15 cellular contexts compared by ENCODE assay signal in genomic region chr14:60777856-60778578, GRCh38. TPM values are rescaled to one million over a fixed set of nuclear protein-coding genes. Genes with fewer than 3 reads are reported as not detected.
A peak's percentile ranks its signal among the peaks of the same experiment; 100 is the strongest.
DNase-seq lines count a peak whose midpoint lies in the region; ATAC-seq and TF ChIP-seq lines count a peak whose summit lies in the region.
"Had no signal": no experiment of that assay in that cellular context is flagged by ENCODE, and none has a peak within 500 bp of the region (broad histone marks: within the 10 kb centered on the region; RNA-seq: fewer than 3 reads in every experiment).

No MANE protein-coding gene starts in this region.

- H3K9me3 ChIP-seq in MG63, result no peaks in the 10 kb centered on the region

- ATAC-seq in stimulated activated naive CD8-positive, alpha-beta T cell treated with anti-CD3 and anti-CD28 coated beads, Interleukin-15, Interleukin-2, amounts not matched to agents 100 U/mL and 50 U/mL, for 24 hours, result no peak
- ATAC-seq in HG02623 (IDR thresholded peaks at IDR 0.05; ENCODE audit: unreplicated experiment), result no peak
- ATAC-seq: activated naive CD8-positive, alpha-beta T cell treated with anti-CD3 and anti-CD28 coated beads, Interleukin-2, amount 50 U/mL, for 24 hours; GM23338; HepG2; natural killer cell treated with Interleukin-12 subunit alpha and Interleukin-12 subunit beta and Interleukin-15 and Interleukin-18, amount 100 ng/mL, for 72 hours had no signal

- H3K4me3 ChIP-seq in MG63, result no peak overlapping the region
- H3K4me3 ChIP-seq: GM23338 had no signal

- H3K27me3 ChIP-seq in MG63, result no peaks in the 10 kb centered on the region

- no peaks in the 10 kb centered on the region for H3K36me3 ChIP-seq in MG63

- TF ChIP-seq CTCF in AG09319 (IDR thresholded peaks at IDR 0.05; ENCODE audit: low read depth, low read length), result no peak

- DNase-seq in AG09319 (ENCODE audit: extremely low read depth, low read depth) (peak; percentile 60), MG63 (peak; percentile 43), dedifferentiated amniotic fluid mesenchymal stem cell (ENCODE audit: extremely low spot score) (peak; percentile 90), non-pigmented ciliary epithelial cell (ENCODE audit: low read depth) (peak; percentile 76), islet precursor cell (no peak), NOMO-1 (lab: John Stamatoyannopoulos, UW; ENCODE audit: unreplicated experiment in 2 of 2) (no peak)
- no peak for DNase-seq in stimulated activated naive CD8-positive, alpha-beta T cell treated with anti-CD3 and anti-CD28 coated beads, Interleukin-15, Interleukin-2, amounts not matched to agents 100 U/mL and 50 U/mL, for 24 hours
- DNase-seq: activated naive CD8-positive, alpha-beta T cell treated with anti-CD3 and anti-CD28 coated beads, Interleukin-2, amount 50 U/mL, for 24 hours; immature natural killer cell; NCI-H1694; stimulated activated CD4-positive, alpha-beta T cell treated with anti-CD3 and anti-CD28 coated beads, Interleukin-12 subunit alpha, Interleukin-12 subunit beta, amount 100 ng/mL, for 4 hours had no signal

RNA-seq across cellular contexts. Expression of gene MNAT1, which starts 43.5 kb away (rescaled TPM):
- 32.4 and 45.7 TPM in 2 replicates for total RNA-seq in MG63 (2014; rRNA removed; shearing (Covaris generic); ENCODE audit: low replicate concordance)

RNA-seq across cellular contexts. Expression of gene SIX4, which starts 53.9 kb away (rescaled TPM):
- 2.0 and 3.1 TPM in 2 replicates for total RNA-seq in MG63 (2014; rRNA removed; shearing (Covaris generic); ENCODE audit: low replicate concordance)

Comparison
In these comparisons a context has a peak if more than half of its experiments do, and no peak if none do; other contexts are left out.
1. DNase-seq: peak in AG09319 (single experiment), MG63 (single experiment), dedifferentiated amniotic fluid mesenchymal stem cell (single experiment) and non-pigmented ciliary epithelial cell (single experiment); none in stimulated activated naive CD8-positive, alpha-beta T cell treated with anti-CD3 and anti-CD28 coated beads, Interleukin-15, Interleukin-2, amounts not matched to agents 100 U/mL and 50 U/mL, for 24 hours (single experiment), islet precursor cell (single experiment) and NOMO-1 (0 of 2).